In the genomic region with DNA sequence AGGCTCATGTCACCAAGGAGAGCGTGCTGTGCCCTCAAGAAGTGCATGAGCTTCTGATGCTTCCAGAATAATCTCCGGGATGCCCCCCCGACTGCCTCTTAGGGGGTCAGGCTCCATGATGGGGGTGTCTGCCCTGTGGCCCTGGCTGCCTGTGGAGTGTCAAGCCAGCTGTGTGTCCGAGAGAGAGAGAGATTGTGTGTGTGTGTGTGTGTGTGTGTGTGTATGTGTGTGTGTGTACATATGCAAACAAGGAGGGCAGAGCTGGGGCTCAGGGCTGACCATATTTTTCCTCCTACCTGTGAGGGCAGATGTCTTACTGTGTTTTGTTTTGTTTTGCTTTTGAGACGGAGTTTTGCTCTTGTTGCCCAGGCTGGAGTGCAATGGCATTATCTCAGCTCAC, we compare ENCODE assay signal across 22 cellular contexts. TPM values are rescaled to one million over a fixed set of nuclear protein-coding genes. Genes with fewer than 3 reads are reported as not detected.
DNase-seq lines count a peak whose midpoint lies in the region; ATAC-seq, FAIRE-seq and TF ChIP-seq lines count a peak whose summit lies in the region.
"Had no signal": no experiment of that assay in that cellular context is flagged by ENCODE, and none has a peak within 500 bp of the region (broad histone marks: within the 10 kb centered on the region; RNA-seq: fewer than 3 reads in every experiment).

No MANE protein-coding gene starts in this region.

- H3K9me3 ChIP-seq in liver (ENCODE audit: control insufficient read depth in 4 of 4, low read length in 3 of 4) (no peaks in the 10 kb centered on the region), HepG2 (ENCODE audit: low read length) (no peaks in the 10 kb centered on the region), colonic mucosa (no peaks in the 10 kb centered on the region), transverse colon (no peaks in the 10 kb centered on the region)
- H3K9me3 ChIP-seq: pancreas, vagina had no signal

- no peak overlapping the region for H3K9ac ChIP-seq in liver (ENCODE audit: low read depth in 1 of 2, low read length in 2 of 2)
- no peak overlapping the region for H3K9ac ChIP-seq in HepG2 (ENCODE audit: insufficient read depth, low read depth, low read length)
- H3K9ac ChIP-seq in colonic mucosa (ENCODE audit: low read depth in 2 of 2, low read length in 2 of 2): no peak overlapping the region

- in situ Hi-C loops in HepG2 (cut with HindIII; ENCODE audit: extremely low pct_ligation_motif_present, low pct_unique_long_range_greater_than_20kb) (no loop called here), transverse colon (cut with MboI; ENCODE audit: low pct_ligation_motif_present in 1 of 4, low pct_unique_long_range_greater_than_20kb in 1 of 4, low sequenced_read_pairs in 3 of 4) (no loop called here)

- H3K9me3 Mint-ChIP-seq in osteocyte (ENCODE audit: unreplicated experiment): no peaks in the 10 kb centered on the region
- H3K9me3 Mint-ChIP-seq: activated naive CD4-positive, alpha-beta T cell treated with anti-CD3 and anti-CD28 coated beads, Interleukin-2, amount 50 U/mL, for 24 hours; CD4-positive, alpha-beta memory T cell had no signal

- no peak overlapping the region for H3K4me3 Mint-ChIP-seq in osteocyte (ENCODE audit: unreplicated experiment)
- H3K4me3 Mint-ChIP-seq: activated naive CD4-positive, alpha-beta T cell treated with anti-CD3 and anti-CD28 coated beads, Interleukin-2, amount 50 U/mL, for 24 hours had no signal

- H2AFZ ChIP-seq in HepG2 (ENCODE audit: low read length): no peak overlapping the region

- H3K4me1 Mint-ChIP-seq in osteocyte (ENCODE audit: unreplicated experiment): peaks cover 24% of the 10 kb centered on the region

- no TSS peak for BruUV-seq in HepG2 (replicated peaks; lab: Mats Ljungman, UMichigan)

- H3K36me3 Mint-ChIP-seq in osteocyte (ENCODE audit: unreplicated experiment): peaks cover 4% of the 10 kb centered on the region
- H3K36me3 Mint-ChIP-seq: activated naive CD4-positive, alpha-beta T cell treated with anti-CD3 and anti-CD28 coated beads, Interleukin-2, amount 50 U/mL, for 24 hours had no signal

- TF ChIP-seq EP300 in HepG2 (IDR thresholded peaks at IDR 0.05; ENCODE audit: low read depth in 2 of 2, low read length in 2 of 2) (no peak), HepG2 (CRISPR knock-in tag; IDR thresholded peaks at IDR 0.05; ENCODE audit: borderline replicate concordance) (no peak), transverse colon (IDR thresholded peaks at IDR 0.05; ENCODE audit: low read depth) (no peak)

- TF ChIP-seq CTCF in liver (IDR thresholded peaks at IDR 0.05; ENCODE audit: low read depth, low read length, missing input control) (no peak), HepG2 (CRISPR knock-in tag; IDR thresholded peaks at IDR 0.05) (no peak), colonic mucosa (IDR thresholded peaks at IDR 0.05) (no peak), transverse colon (IDR thresholded peaks at IDR 0.05) (no peak), osteocyte (IDR thresholded peaks at IDR 0.05) (no peak)

- no peaks in the 10 kb centered on the region for H3K27me3 ChIP-seq in liver (ENCODE audit: control insufficient read depth in 4 of 4, insufficient read depth in 4 of 4, low read length in 3 of 4)
- no peaks in the 10 kb centered on the region for H3K27me3 ChIP-seq in HepG2 (ENCODE audit: control insufficient read depth in 1 of 2, insufficient read depth in 2 of 2, low read length in 2 of 2)
- no peaks in the 10 kb centered on the region for H3K27me3 ChIP-seq in colonic mucosa
- H3K27me3 ChIP-seq in transverse colon: no peaks in the 10 kb centered on the region
- H3K27me3 ChIP-seq: pancreas, vagina had no signal

- H3K4me3 ChIP-seq in liver (ENCODE audit: low read depth in 1 of 3, low read length in 3 of 3) (no peak overlapping the region), HepG2 (replicated peaks in 1 of 3; ENCODE audit: insufficient read depth in 1 of 3, low read depth in 2 of 3, low read length in 3 of 3) (no peak overlapping the region), colonic mucosa (no peak overlapping the region), transverse colon (no peak overlapping the region)
- H3K4me3 ChIP-seq: pancreas, SK-N-MC, vagina had no signal

- ATAC-seq in HepG2: no peak
- ATAC-seq in HG02798 (IDR thresholded peaks at IDR 0.05; ENCODE audit: poor library complexity, unreplicated experiment): peak; percentile 53
- ATAC-seq: pancreas, PC-3 had no signal

- H3K4me1 ChIP-seq in liver (ENCODE audit: control insufficient read depth in 4 of 4, insufficient read depth in 4 of 4, low read length in 3 of 4) (peaks cover 15 to 28% (median 21%) of the 10 kb centered on the region in 4 donors), HepG2 (ENCODE audit: insufficient read depth, low read length) (peaks cover 7% of the 10 kb centered on the region), colonic mucosa (no peaks in the 10 kb centered on the region), transverse colon (peaks cover 0 to 17% (median 6%) of the 10 kb centered on the region in 4 donors)

- H3K36me3 ChIP-seq in liver (ENCODE audit: control insufficient read depth in 4 of 4, insufficient read depth in 3 of 4, low read depth in 1 of 4, low read length in 3 of 4) (peaks cover 0 to 2% (median 0%) of the 10 kb centered on the region in 4 donors), HepG2 (replicated peaks in 1 of 2; ENCODE audit: control insufficient read depth in 1 of 2, insufficient read depth in 2 of 2, low read length in 2 of 2) (no peaks in the 10 kb centered on the region), colonic mucosa (no peaks in the 10 kb centered on the region), transverse colon (no peaks in the 10 kb centered on the region)
- H3K36me3 ChIP-seq: pancreas, vagina had no signal

- FAIRE-seq in HepG2 (lab: Jason Lieb, UNC): no peak
- FAIRE-seq: colon, H54, HTR-8/SVneo, pancreas had no signal

- H3K27me3 Mint-ChIP-seq in osteocyte (ENCODE audit: unreplicated experiment): peaks cover 3% of the 10 kb centered on the region

- WGBS in liver: 56% methylated on average over 5 of the region's 5 CpGs
- 70% methylated on average over 5 of the region's 5 CpGs for WGBS in HepG2 (ENCODE audit: low lambda C conversion rate)
- WGBS in transverse colon (ENCODE audit: low coverage in 1 of 2), 2 donors: 63 to 100% methylated on average over 1 to 5 of the region's 5 CpGs

- no peak overlapping the region for H3K27ac ChIP-seq in liver (ENCODE audit: low read depth in 1 of 2, low read length in 2 of 2)
- H3K27ac ChIP-seq in HepG2 (ENCODE audit: extremely low read length, insufficient read depth, low read length): no peak overlapping the region
- peak overlapping the region; percentile 32 for H3K27ac ChIP-seq in colonic mucosa
- peak overlapping the region in 2 of 4 donors; percentile 25 to 60 for H3K27ac ChIP-seq in transverse colon
- H3K27ac ChIP-seq: pancreas, SK-N-MC, vagina had no signal

- H3K4me2 ChIP-seq in HepG2 (ENCODE audit: low read depth, low read length): no peak overlapping the region

- intact Hi-C loops in HepG2 (cut with micrococcal nuclease; ENCODE audit: unreplicated experiment) (no loop called here), colonic mucosa (cut with DNase I) (no loop called here), transverse colon (cut with DNase I; ENCODE audit: low total_unique reads) (no loop called here)

- H3K27ac Mint-ChIP-seq in osteocyte (ENCODE audit: unreplicated experiment): no peak overlapping the region
- H3K27ac Mint-ChIP-seq: activated naive CD4-positive, alpha-beta T cell treated with anti-CD3 and anti-CD28 coated beads, Interleukin-2, amount 50 U/mL, for 24 hours had no signal

- TF ChIP-seq POLR2A in HepG2 (IDR thresholded peaks at IDR 0.05; ENCODE audit: insufficient read depth in 1 of 2, low read depth in 2 of 2, low read length in 2 of 2): no peak
- TF ChIP-seq POLR2A in transverse colon (IDR thresholded peaks at IDR 0.05): no peak

- TF ChIP-seq RAD21 in liver (IDR thresholded peaks at IDR 0.05): peak in 1 of 2 donors; percentile 41
- TF ChIP-seq RAD21 in HepG2 (CRISPR knock-in tag; IDR thresholded peaks at IDR 0.05): no peak

- DNase-seq in HepG2 (ENCODE audit: low spot score) (no peak), colonic mucosa (no peak), transverse colon (peak; percentile 51), Ammon's horn (ENCODE audit: low spot score) (no peak), osteocyte (ENCODE audit: extremely low spot score, unreplicated experiment) (no peak), NK-92 (lab: John Stamatoyannopoulos, UW; ENCODE audit: unreplicated experiment) (no peak)
- DNase-seq: activated CD4-positive, alpha-beta T cell treated with anti-CD3 and anti-CD28 coated beads for 48 hours; activated CD8-positive, alpha-beta memory T cell treated with anti-CD3 and anti-CD28 coated beads, Interleukin-2, amount 50 U/mL, for 48 hours; CD4-positive, alpha-beta memory T cell; foreskin fibroblast; NCI-H510A treated with DMSO at 0.1 percent for 48 hours; pancreas; PC-3; stimulated activated CD4-positive, alpha-beta T cell treated with anti-CD3 and anti-CD28 coated beads, Interleukin-2, amount 100 ng/mL, for 24 hours had no signal

- H3K79me2 ChIP-seq in HepG2 (ENCODE audit: insufficient read depth, low read length): no peaks in the 10 kb centered on the region

- no peaks in the 10 kb centered on the region for H4K20me1 ChIP-seq in HepG2 (ENCODE audit: insufficient read depth, low read length)

- POLR2A ChIA-PET in HepG2 (lab: Yijun Ruan, JAX): interaction anchor here (0.6 to 0.9 kb wide), 2 partner anchors 26 to 43 kb away, joined by 3 to 4 read pairs; no protein-coding TSS in a partner anchor

- CTCF ChIA-PET in HepG2 (lab: Yijun Ruan, JAX; ENCODE audit: low intra/inter-chr PET ratio, low total read pairs): no interaction called here

RNA-seq across cellular contexts. Expression of a gene that starts 5.6 kb away (rescaled TPM):
- total RNA-seq in liver (100 to 1,000 TPM in 1 of 2 donors, 10 to 100 TPM in 1; 93.1 to 333 TPM), HepG2 (2016; rRNA removed; fragmentation: Illumina TruSeq; extraction: Trizol) (72.8 and 103 TPM in 2 replicates), colonic mucosa (100 to 1,000 TPM; 240 to 398 TPM), transverse colon (100 to 1,000 TPM; 102 to 239 (median 162) TPM), osteocyte (68.4 and 69.1 TPM in 2 replicates)
- polyA plus RNA-seq in liver (100 to 1,000 TPM; 813 to 849 TPM), HepG2 (2011; rRNA removed) (67.8 and 78.8 TPM in 2 replicates)
- total RNA-seq in HepG2 (2016; cell fraction: cytosol; rRNA removed; fragmentation: Illumina TruSeq; extraction: Trizol; ENCODE audit: low read depth): 8.4 and 10.0 TPM in 2 replicates
- total RNA-seq in HepG2 (2016; cell fraction: insoluble cytoplasmic fraction; rRNA removed; fragmentation: Illumina TruSeq; extraction: Trizol): 66.6 and 111 TPM in 2 replicates
- 21.1 and 23.4 TPM in 2 replicates for total RNA-seq in HepG2 (2016; cell fraction: membrane; rRNA removed; fragmentation: Illumina TruSeq; extraction: Trizol)
- 30.1 and 34.3 TPM in 2 replicates for total RNA-seq in HepG2 (2016; cell fraction: nucleus; rRNA removed; fragmentation: Illumina TruSeq; extraction: Trizol)
- polyA plus RNA-seq in HepG2 (2011; cell fraction: cytosol; rRNA removed): 60.0 and 72.7 TPM in 2 replicates
- 56.8 and 58.9 TPM in 2 replicates for polyA plus RNA-seq in HepG2 (2011; cell fraction: nucleus; rRNA removed)
- 46.9 and 67.0 TPM in 2 replicates for polyA plus RNA-seq in HepG2 (2012)
- polyA plus RNA-seq in HepG2 (2016; cell fraction: cytosol; fragmentation: Illumina TruSeq; extraction: Trizol; ENCODE audit: low read depth): 21.3 and 21.9 TPM in 2 replicates
- 133 and 139 TPM in 2 replicates for polyA plus RNA-seq in HepG2 (2016; cell fraction: insoluble cytoplasmic fraction; fragmentation: Illumina TruSeq; extraction: Trizol; ENCODE audit: low read depth)
- polyA plus RNA-seq in HepG2 (2016; cell fraction: membrane; fragmentation: Illumina TruSeq; extraction: Trizol; ENCODE audit: low read depth): 31.6 and 34.9 TPM in 2 replicates
- polyA plus RNA-seq in HepG2 (2016; cell fraction: nucleus; fragmentation: Illumina TruSeq; extraction: Trizol; ENCODE audit: insufficient read depth, low read depth): 105 and 114 TPM in 2 replicates
- polyA minus RNA-seq in HepG2 (2011; rRNA and poly(A)+ RNA removed; ENCODE audit: low replicate concordance): 3.8 and 84.5 TPM in 2 replicates
- 39.2 and 47.6 TPM in 2 replicates for polyA minus RNA-seq in HepG2 (2011; cell fraction: cytosol; rRNA and poly(A)+ RNA removed)
- polyA minus RNA-seq in HepG2 (2011; cell fraction: nucleus; rRNA and poly(A)+ RNA removed): 13.9 and 14.5 TPM in 2 replicates
